In genomic region chr2:11866358-11867335, GRCh38 we compare ENCODE assay signal across 12 cellular contexts.
DNase-seq lines count a peak whose midpoint lies in the region; ATAC-seq and TF ChIP-seq lines count a peak whose summit lies in the region.
"Had no signal": no experiment of that assay in that cellular context is flagged by ENCODE, and none has a peak within 500 bp of the region (broad histone marks: within the 10 kb centered on the region; RNA-seq: fewer than 3 reads in every experiment).

No MANE protein-coding gene starts in this region.

- no peak overlapping the region for H3K27ac ChIP-seq in CD4-positive, alpha-beta T cell (ENCODE audit: low read depth, low read length)

- POLR2A ChIA-PET in CD4-positive, alpha-beta T cell (lab: Charles Lee) = interaction anchor here (1.1 to 1.4 kb wide), 2 partner anchors 851 to 1099 kb away, joined by 3 to 4 read pairs; partner anchors contain the start of gene TRIB2

- no peaks in the 10 kb centered on the region for H3K27me3 Mint-ChIP-seq in CD4-positive, alpha-beta T cell
- H3K27me3 Mint-ChIP-seq in T-helper 17 cell = no peaks in the 10 kb centered on the region

- no peak overlapping the region for H3K27ac Mint-ChIP-seq in CD4-positive, alpha-beta T cell
- H3K27ac Mint-ChIP-seq in T-helper 17 cell = peak overlapping the region; percentile 72

- TF ChIP-seq CTCF in CD4-positive, alpha-beta T cell (IDR thresholded peaks at IDR 0.05) = no peak
- TF ChIP-seq CTCF in GM10266 (IDR thresholded peaks at IDR 0.05; ENCODE audit: control insufficient read depth, insufficient read depth, low read depth, missing control alignments) = no peak

- DNase-seq in CD4-positive, alpha-beta T cell = no peak
- no peak for DNase-seq in T-helper 17 cell
- no peak for DNase-seq in GM10266 (ENCODE audit: extremely low spot score)
- no peak for DNase-seq in NCI-H128 (lab: John Stamatoyannopoulos, UW; ENCODE audit: unreplicated experiment)
- no peak for DNase-seq in epidermal melanocyte (ENCODE audit: insufficient read length, low spot score)
- DNase-seq: aorta, Caco-2, NCI-H2081 had no signal

- no peaks in the 10 kb centered on the region for H3K9me3 ChIP-seq in CD4-positive, alpha-beta T cell (ENCODE audit: control insufficient read depth, low read length)
- no peaks in the 10 kb centered on the region for H3K9me3 ChIP-seq in T-helper 17 cell (ENCODE audit: control insufficient read depth, low read length, poor library complexity, severe bottlenecking)
- H3K9me3 ChIP-seq: Caco-2 had no signal

- no peaks in the 10 kb centered on the region for H3K27me3 ChIP-seq in CD4-positive, alpha-beta T cell (ENCODE audit: control insufficient read depth, insufficient read depth, low read length)

- ATAC-seq in CD4-positive, alpha-beta T cell (ENCODE audit: poor library complexity) = peak; percentile 50
- ATAC-seq in GM18502 (IDR thresholded peaks at IDR 0.05; ENCODE audit: poor library complexity, unreplicated experiment) (peak; percentile 45), HG03354 (IDR thresholded peaks at IDR 0.05; ENCODE audit: poor library complexity, severe bottlenecking, unreplicated experiment) (peak; percentile 34), T-helper 17 cell (peak; percentile 81), HG03175 (IDR thresholded peaks at IDR 0.05; ENCODE audit: unreplicated experiment) (no peak)
- ATAC-seq: Right ventricle myocardium inferior had no signal

- H3K9me3 Mint-ChIP-seq in CD4-positive, alpha-beta T cell = no peaks in the 10 kb centered on the region

- intact Hi-C loops in CD4-positive, alpha-beta T cell (cut with DNase I, micrococcal nuclease) = no loop called here

- no peaks in the 10 kb centered on the region for H3K36me3 Mint-ChIP-seq in CD4-positive, alpha-beta T cell (ENCODE audit: low read depth)
- H3K36me3 Mint-ChIP-seq in T-helper 17 cell (ENCODE audit: low read depth) = no peaks in the 10 kb centered on the region

- peaks cover 18% of the 10 kb centered on the region for H3K4me1 Mint-ChIP-seq in CD4-positive, alpha-beta T cell (ENCODE audit: low read depth)
- peaks cover 36% of the 10 kb centered on the region for H3K4me1 Mint-ChIP-seq in T-helper 17 cell

- no peak overlapping the region for H3K4me3 Mint-ChIP-seq in CD4-positive, alpha-beta T cell
- no peak overlapping the region for H3K4me3 Mint-ChIP-seq in T-helper 17 cell

- CTCF ChIA-PET in CD4-positive, alpha-beta T cell (lab: Charles Lee) = interaction anchor here (1.1 kb wide), 1 partner anchor 851 kb away, joined by 3 read pairs; no protein-coding TSS in a partner anchor
